Comparison of ENCODE assay signal across 23 cellular contexts in genomic region chr6:75268988-75269354, GRCh38. TPM values are rescaled to one million over a fixed set of nuclear protein-coding genes. Genes with fewer than 3 reads are reported as not detected.
DNase-seq lines count a peak whose midpoint lies in the region; ATAC-seq and TF ChIP-seq lines count a peak whose summit lies in the region.
"Had no signal": no experiment of that assay in that cellular context is flagged by ENCODE, and none has a peak within 500 bp of the region (broad histone marks: within the 10 kb centered on the region; RNA-seq: fewer than 3 reads in every experiment).

No MANE protein-coding gene starts in this region.

- no peak overlapping the region for H3K18ac ChIP-seq in trophoblast cell (ENCODE audit: low read length)

- H3K14ac ChIP-seq in trophoblast cell (ENCODE audit: low read length) = no peak overlapping the region

- H3K79me2 ChIP-seq in GM23338 (replicated peaks; ENCODE audit: insufficient read depth) = peaks cover 85% of the 10 kb centered on the region
- H3K79me2 ChIP-seq in trophoblast cell (ENCODE audit: control insufficient read depth, insufficient read depth, low read length, poor library complexity) = peaks cover 5% of the 10 kb centered on the region

- H3K27ac ChIP-seq in GM23338 (ENCODE audit: low read depth) (peak overlapping the region; percentile 89), trophoblast cell (ENCODE audit: low read depth, low read length) (no peak overlapping the region)
- H3K27ac ChIP-seq: adrenal gland had no signal

- H3K9ac ChIP-seq in trophoblast cell (ENCODE audit: low read length) = no peak overlapping the region
- H3K9ac ChIP-seq: SK-N-SH had no signal

- WGBS in trophoblast cell (ENCODE audit: extremely low coverage, insufficient coverage, insufficient read length) = no CpG with 5 or more reads among the region's 4 CpGs

- intact Hi-C loops in activated CD8-positive, alpha-beta T cell treated with anti-CD3 and anti-CD28 coated beads for 36 hours (cut with micrococcal nuclease) = loop anchor here (10.0 kb wide), 1 partner anchor 256 kb away; no protein-coding TSS in a partner anchor

- H3K4me3 ChIP-seq in GM23338 (no peak overlapping the region), trophoblast cell (ENCODE audit: low read depth, low read length) (no peak overlapping the region), BE2C (ENCODE audit: low read depth, low read length) (no peak overlapping the region)
- H3K4me3 ChIP-seq: adrenal gland, breast epithelium, thyroid gland had no signal

- POLR2A ChIA-PET in activated CD8-positive, alpha-beta T cell treated with anti-CD3 and anti-CD28 coated beads for 36 hours (lab: Charles Lee) = no interaction called here
- POLR2A ChIA-PET in activated CD8-positive, alpha-beta T cell treated with anti-CD3 and anti-CD28 coated beads, Interleukin-2, amount 10 ng/mL, durations not matched to agents 7 days and 5 days (lab: Charles Lee) = no interaction called here

- no peak overlapping the region for H3K4me3 Mint-ChIP-seq in activated CD8-positive, alpha-beta T cell treated with anti-CD3 and anti-CD28 coated beads for 36 hours
- no peak overlapping the region for H3K4me3 Mint-ChIP-seq in activated CD8-positive, alpha-beta T cell treated with anti-CD3 and anti-CD28 coated beads, Interleukin-2, amount 10 ng/mL, durations not matched to agents 7 days and 5 days
- H3K4me3 Mint-ChIP-seq in GM23338 (no peak overlapping the region), brain (peak overlapping the region in 1 of 5 experiments; percentile 0)
- H3K4me3 Mint-ChIP-seq: activated B cell treated with CpG ODN at 0.5 μM for 24 hours had no signal

- H2BK120ac ChIP-seq in trophoblast cell (ENCODE audit: insufficient read depth, low read length, poor library complexity) = no peak overlapping the region

- H2AFZ ChIP-seq in GM23338 = no peak overlapping the region
- no peak overlapping the region for H2AFZ ChIP-seq in trophoblast cell (ENCODE audit: insufficient read depth, low read length, poor library complexity)

- H3K9me2 ChIP-seq in GM23338 (ENCODE audit: insufficient read depth) = 0 out of 2 replicates have a peak, but pooled peaks cover 4% of the 10 kb centered on the region
- H3K9me2 ChIP-seq: SK-N-SH had no signal

- no peaks in the 10 kb centered on the region for H3K27me3 ChIP-seq in GM23338 (ENCODE audit: insufficient read depth)
- no peaks in the 10 kb centered on the region for H3K27me3 ChIP-seq in trophoblast cell (ENCODE audit: insufficient read depth, low read length)
- no peaks in the 10 kb centered on the region for H3K27me3 ChIP-seq in BE2C
- H3K27me3 ChIP-seq: adrenal gland, breast epithelium, thyroid gland had no signal

- H3K79me1 ChIP-seq in trophoblast cell (ENCODE audit: low read length) = peaks cover 8% of the 10 kb centered on the region

- no peak overlapping the region for H2BK12ac ChIP-seq in trophoblast cell (ENCODE audit: low read length)

- no peak for DNase-seq in activated CD8-positive, alpha-beta T cell treated with anti-CD3 and anti-CD28 coated beads for 36 hours
- no peak for DNase-seq in activated CD8-positive, alpha-beta T cell treated with anti-CD3 and anti-CD28 coated beads, Interleukin-2, amount 10 ng/mL, durations not matched to agents 7 days and 5 days
- no peak for DNase-seq in GM23338 (ENCODE audit: low spot score)
- DNase-seq in trophoblast cell = no peak
- DNase-seq in NCI-H226 = no peak
- DNase-seq in BE2C = no peak
- no peak for DNase-seq in activated CD8-positive, alpha-beta memory T cell treated with anti-CD3 and anti-CD28 coated beads for 24 hours
- DNase-seq: activated B cell treated with CpG ODN at 0.5 μM for 24 hours; adrenal gland; Caco-2; cortex of kidney; KBM-7; NCI-H2171; NCI-H526; occipital lobe; SK-N-SH; small intestine; stimulated activated CD4-positive, alpha-beta T cell treated with anti-CD3 and anti-CD28 coated beads, Interleukin-2, amount 100 ng/mL, for 48 hours; stimulated activated naive CD4-positive, alpha-beta T cell treated with Interleukin-2 at 50 U/mL for 16 hours; thyroid gland had no signal

- H4K91ac ChIP-seq in trophoblast cell (ENCODE audit: low read depth, low read length) = no peak overlapping the region

- no peak overlapping the region for H2AK5ac ChIP-seq in trophoblast cell (ENCODE audit: low read length)

- H3K4me1 ChIP-seq in GM23338 (ENCODE audit: insufficient read depth) (peaks cover 35% of the 10 kb centered on the region), trophoblast cell (ENCODE audit: control insufficient read depth in 1 of 2, insufficient read depth in 2 of 2, low read length in 2 of 2) (peaks cover 0 to 10% of the 10 kb centered on the region in 2 experiments), BE2C (no peaks in the 10 kb centered on the region)
- H3K4me1 ChIP-seq: breast epithelium had no signal

- H3F3A ChIP-seq in GM23338 (replicated peaks; ENCODE audit: low read depth) = no peaks in the 10 kb centered on the region

- H3K4me1 Mint-ChIP-seq in activated CD8-positive, alpha-beta T cell treated with anti-CD3 and anti-CD28 coated beads for 36 hours (ENCODE audit: low read depth) = peaks cover 55% of the 10 kb centered on the region
- peaks cover 25% of the 10 kb centered on the region for H3K4me1 Mint-ChIP-seq in activated CD8-positive, alpha-beta T cell treated with anti-CD3 and anti-CD28 coated beads, Interleukin-2, amount 10 ng/mL, durations not matched to agents 7 days and 5 days (ENCODE audit: low read depth)
- H3K4me1 Mint-ChIP-seq in GM23338 = peaks cover 28% of the 10 kb centered on the region
- H3K4me1 Mint-ChIP-seq in brain = peaks cover 69% of the 10 kb centered on the region

- no peak overlapping the region for H4K8ac ChIP-seq in trophoblast cell (ENCODE audit: low read depth, low read length)

- H3K9me3 Mint-ChIP-seq in activated CD8-positive, alpha-beta T cell treated with anti-CD3 and anti-CD28 coated beads for 36 hours = peaks cover 2% of the 10 kb centered on the region
- peaks cover 4% of the 10 kb centered on the region for H3K9me3 Mint-ChIP-seq in activated CD8-positive, alpha-beta T cell treated with anti-CD3 and anti-CD28 coated beads, Interleukin-2, amount 10 ng/mL, durations not matched to agents 7 days and 5 days (ENCODE audit: insufficient read depth)
- H3K9me3 Mint-ChIP-seq in GM23338 (peaks cover 18% of the 10 kb centered on the region), brain (peaks cover 0 to 2% (median 0%) of the 10 kb centered on the region in 5 experiments)
- H3K9me3 Mint-ChIP-seq: activated B cell treated with CpG ODN at 0.5 μM for 24 hours; activated T-helper 2 cell treated with anti-CD3 and anti-CD28 coated beads, Interferon-gamma antibody, Interleukin-2, Interleukin-4, amounts not matched to agents 10 μg/mL and 5 μg/mL and 100 μg/mL, durations not matched to agents 14 hours and 24 hours and 36 hours had no signal

- peak overlapping the region; percentile 19 for H3K4me2 ChIP-seq in GM23338
- H3K4me2 ChIP-seq in trophoblast cell (ENCODE audit: low read length) = no peak overlapping the region
- H3K4me2 ChIP-seq: SK-N-SH had no signal

- H3K36me3 ChIP-seq in GM23338 (ENCODE audit: insufficient read depth) (no peaks in the 10 kb centered on the region), trophoblast cell (ENCODE audit: control insufficient read depth in 1 of 2, insufficient read depth in 2 of 2, low read length in 2 of 2) (peaks cover 7 to 10% of the 10 kb centered on the region in 2 experiments), BE2C (no peaks in the 10 kb centered on the region)
- H3K36me3 ChIP-seq: adrenal gland, breast epithelium had no signal

- no peaks in the 10 kb centered on the region for H4K20me1 ChIP-seq in GM23338 (replicated peaks; ENCODE audit: insufficient read depth)

- ATAC-seq in activated CD8-positive, alpha-beta T cell treated with anti-CD3 and anti-CD28 coated beads for 36 hours = no peak
- no peak for ATAC-seq in activated CD8-positive, alpha-beta T cell treated with anti-CD3 and anti-CD28 coated beads, Interleukin-2, amount 10 ng/mL, durations not matched to agents 7 days and 5 days
- no peak for ATAC-seq in GM23338

- H3K9me3 ChIP-seq in trophoblast cell (ENCODE audit: insufficient read depth, low read depth, low read length) (no peaks in the 10 kb centered on the region), BE2C (no peaks in the 10 kb centered on the region; the same call in 1 of the 2 replicates)
- H3K9me3 ChIP-seq: adrenal gland, breast epithelium, SK-N-SH, thyroid gland had no signal

- H3K27ac Mint-ChIP-seq in activated CD8-positive, alpha-beta T cell treated with anti-CD3 and anti-CD28 coated beads for 36 hours = peak overlapping the region; percentile 63
- H3K27ac Mint-ChIP-seq in activated CD8-positive, alpha-beta T cell treated with anti-CD3 and anti-CD28 coated beads, Interleukin-2, amount 10 ng/mL, durations not matched to agents 7 days and 5 days = no peak overlapping the region
- H3K27ac Mint-ChIP-seq in GM23338 (peak overlapping the region; percentile 96), brain (peak overlapping the region in 3 of 5 experiments; percentile 23 to 89 (median 79))
- H3K27ac Mint-ChIP-seq: activated B cell treated with CpG ODN at 0.5 μM for 24 hours; activated T-helper 2 cell treated with anti-CD3 and anti-CD28 coated beads, Interferon-gamma antibody, Interleukin-2, Interleukin-4, amounts not matched to agents 10 μg/mL and 5 μg/mL and 100 μg/mL, durations not matched to agents 14 hours and 24 hours and 36 hours had no signal

- TF ChIP-seq CTCF in activated CD8-positive, alpha-beta T cell treated with anti-CD3 and anti-CD28 coated beads for 36 hours (IDR thresholded peaks at IDR 0.05) = no peak
- TF ChIP-seq CTCF in GM23338 (conservative IDR thresholded peaks at IDR 0.05; ENCODE audit: low read depth in 2 of 2) (no peak), brain (conservative IDR thresholded peaks at IDR 0.05) (no peak), BE2C (IDR thresholded peaks at IDR 0.05; ENCODE audit: low read depth, low read length) (no peak)

- H3K4ac ChIP-seq in trophoblast cell (ENCODE audit: low read depth, low read length) = peak overlapping the region; percentile 70

- no peak overlapping the region for H2BK5ac ChIP-seq in trophoblast cell (ENCODE audit: low read depth, low read length, poor library complexity)

- no peaks in the 10 kb centered on the region for H3K27me3 Mint-ChIP-seq in activated CD8-positive, alpha-beta T cell treated with anti-CD3 and anti-CD28 coated beads for 36 hours
- no peaks in the 10 kb centered on the region for H3K27me3 Mint-ChIP-seq in activated CD8-positive, alpha-beta T cell treated with anti-CD3 and anti-CD28 coated beads, Interleukin-2, amount 10 ng/mL, durations not matched to agents 7 days and 5 days (ENCODE audit: low read depth)
- no peaks in the 10 kb centered on the region for H3K27me3 Mint-ChIP-seq in GM23338 (ENCODE audit: insufficient read depth, low read depth, poor library complexity)
- H3K27me3 Mint-ChIP-seq in brain = no peaks in the 10 kb centered on the region
- H3K27me3 Mint-ChIP-seq: activated B cell treated with CpG ODN at 0.5 μM for 24 hours had no signal

- CTCF ChIA-PET in activated CD8-positive, alpha-beta T cell treated with anti-CD3 and anti-CD28 coated beads for 36 hours (lab: Charles Lee) = interaction anchor here (1.3 to 3.3 kb wide), 6 partner anchors 10 to 256 kb away, joined by 3 to 41 read pairs (median 11); partner anchors contain the start of gene TMEM30A
- CTCF ChIA-PET in activated CD8-positive, alpha-beta T cell treated with anti-CD3 and anti-CD28 coated beads, Interleukin-2, amount 10 ng/mL, durations not matched to agents 7 days and 5 days (lab: Charles Lee) = interaction anchor here (6.8 kb wide), 1 partner anchor 12 kb away, joined by 101 read pairs; the partner anchor contains the start of gene TMEM30A

- H3K23ac ChIP-seq in trophoblast cell (ENCODE audit: low read length) = no peak overlapping the region

- peaks cover 31% of the 10 kb centered on the region for H3K36me3 Mint-ChIP-seq in activated CD8-positive, alpha-beta T cell treated with anti-CD3 and anti-CD28 coated beads for 36 hours (ENCODE audit: low read depth)
- H3K36me3 Mint-ChIP-seq in activated CD8-positive, alpha-beta T cell treated with anti-CD3 and anti-CD28 coated beads, Interleukin-2, amount 10 ng/mL, durations not matched to agents 7 days and 5 days (ENCODE audit: low read depth) = peaks cover 32% of the 10 kb centered on the region
- peaks cover 41% of the 10 kb centered on the region for H3K36me3 Mint-ChIP-seq in GM23338 (ENCODE audit: low read depth)
- peaks cover 35% of the 10 kb centered on the region for H3K36me3 Mint-ChIP-seq in brain

- no peak overlapping the region for H4K12ac ChIP-seq in trophoblast cell (ENCODE audit: low read depth, low read length)

RNA-seq across cellular contexts. Expression of gene TMEM30A, which starts 15.6 kb away (rescaled TPM):
- total RNA-seq in activated CD8-positive, alpha-beta T cell treated with anti-CD3 and anti-CD28 coated beads for 36 hours = 10 to 100 TPM; 39.7 to 39.9 TPM
- 10 to 100 TPM; 50.2 to 56.4 TPM for total RNA-seq in activated CD8-positive, alpha-beta T cell treated with anti-CD3 and anti-CD28 coated beads, Interleukin-2, amount 10 ng/mL, durations not matched to agents 7 days and 5 days
- total RNA-seq in GM23338 (2014; rRNA removed; shearing (Covaris generic)) = 99.9 and 101 TPM in 2 replicates
- polyA plus RNA-seq in GM23338 (2016; fragmentation: Nextera tagmentation; extraction: Ambion mirVana) = 52.6 and 61.7 TPM in 2 replicates
- 56.7 TPM for polyA plus RNA-seq in brain (ENCODE audit: insufficient read depth, low read depth, low replicate concordance)
- polyA plus RNA-seq in trophoblast cell (2013) = 84.0 and 85.1 TPM in 2 replicates
- 31.5 TPM for polyA plus RNA-seq in BE2C (2012; ENCODE audit: insufficient read depth, insufficient read length, low read depth)

RNA-seq across cellular contexts. Expression of gene COX7A2, which starts 25.4 kb away (rescaled TPM):
- total RNA-seq in activated CD8-positive, alpha-beta T cell treated with anti-CD3 and anti-CD28 coated beads for 36 hours = 100 to 1,000 TPM; 481 to 485 TPM
- 100 to 1,000 TPM; 430 to 441 TPM for total RNA-seq in activated CD8-positive, alpha-beta T cell treated with anti-CD3 and anti-CD28 coated beads, Interleukin-2, amount 10 ng/mL, durations not matched to agents 7 days and 5 days
- total RNA-seq in GM23338 (2014; rRNA removed; shearing (Covaris generic)) = 93.7 and 109 TPM in 2 replicates
- polyA plus RNA-seq in GM23338 (2016; fragmentation: Nextera tagmentation; extraction: Ambion mirVana) (963 and 996 TPM in 2 replicates), brain (ENCODE audit: insufficient read depth, low read depth, low replicate concordance) (701 TPM)
- 835 and 927 TPM in 2 replicates for polyA plus RNA-seq in trophoblast cell (2013)
- polyA plus RNA-seq in BE2C (2012; ENCODE audit: insufficient read depth, insufficient read length, low read depth) = 780 TPM
